24 cellular contexts compared by ENCODE assay signal in genomic region chr4:78464265-78464664, GRCh38.
"Had no signal": no experiment of that assay in that cellular context is flagged by ENCODE, and none has a peak within 500 bp of the region (broad histone marks: within the 10 kb centered on the region; RNA-seq: fewer than 3 reads in every experiment).

No MANE protein-coding gene starts in this region.

- H3K36me3 Mint-ChIP-seq: naive thymus-derived CD4-positive, alpha-beta T cell had no signal

- H3K9me3 Mint-ChIP-seq: nephron progenitor cell had no signal

- H3K27ac Mint-ChIP-seq: immature natural killer cell; naive thymus-derived CD4-positive, alpha-beta T cell; nephron progenitor cell had no signal

- DNase-seq: effector memory CD4-positive, alpha-beta T cell; immature natural killer cell; kidney; left colon; left ventricle myocardium superior; mesendoderm; naive thymus-derived CD4-positive, alpha-beta T cell; nephron progenitor cell; posterior cingulate gyrus; spleen; stimulated activated CD4-positive, alpha-beta T cell treated with anti-CD3 and anti-CD28 coated beads, Interleukin-15, amount 100 ng/mL, for 24 hours; stimulated activated CD4-positive, alpha-beta T cell treated with anti-CD3 and anti-CD28 coated beads, Interleukin-1b, Interleukin-23, amount 100 ng/mL, for 48 hours; stimulated activated CD4-positive, alpha-beta T cell treated with anti-CD3 and anti-CD28 coated beads, Interleukin-4, amount 100 ng/mL, for 24 hours; stimulated activated naive CD4-positive, alpha-beta T cell; stomach; trophoblast cell had no signal

- FAIRE-seq: endometrium, kidney, urothelium cell line had no signal

- H3K9me3 ChIP-seq: esophagus muscularis mucosa, gastroesophageal sphincter, neutrophil, spleen, stomach had no signal

- H3K4me1 ChIP-seq: esophagus muscularis mucosa, gastroesophageal sphincter, spleen, stomach had no signal

- H3K4me3 ChIP-seq: esophagus muscularis mucosa, gastroesophageal sphincter, lung, spleen, stomach had no signal

- H3K27me3 ChIP-seq: esophagus muscularis mucosa, gastroesophageal sphincter, spleen, stomach had no signal

- H3K27ac ChIP-seq: epithelial cell of prostate, esophagus muscularis mucosa, gastroesophageal sphincter, neutrophil, spleen, stomach had no signal

- H3K4me3 Mint-ChIP-seq: immature natural killer cell; naive thymus-derived CD4-positive, alpha-beta T cell; nephron progenitor cell had no signal

- H3K36me3 ChIP-seq: neutrophil, spleen, stomach had no signal

- H3K4me1 Mint-ChIP-seq: immature natural killer cell; naive thymus-derived CD4-positive, alpha-beta T cell; nephron progenitor cell had no signal

- ATAC-seq: gastroesophageal sphincter; left colon; left ventricle myocardium superior; naive thymus-derived CD4-positive, alpha-beta T cell; sciatic nerve had no signal
